In the genomic region with DNA sequence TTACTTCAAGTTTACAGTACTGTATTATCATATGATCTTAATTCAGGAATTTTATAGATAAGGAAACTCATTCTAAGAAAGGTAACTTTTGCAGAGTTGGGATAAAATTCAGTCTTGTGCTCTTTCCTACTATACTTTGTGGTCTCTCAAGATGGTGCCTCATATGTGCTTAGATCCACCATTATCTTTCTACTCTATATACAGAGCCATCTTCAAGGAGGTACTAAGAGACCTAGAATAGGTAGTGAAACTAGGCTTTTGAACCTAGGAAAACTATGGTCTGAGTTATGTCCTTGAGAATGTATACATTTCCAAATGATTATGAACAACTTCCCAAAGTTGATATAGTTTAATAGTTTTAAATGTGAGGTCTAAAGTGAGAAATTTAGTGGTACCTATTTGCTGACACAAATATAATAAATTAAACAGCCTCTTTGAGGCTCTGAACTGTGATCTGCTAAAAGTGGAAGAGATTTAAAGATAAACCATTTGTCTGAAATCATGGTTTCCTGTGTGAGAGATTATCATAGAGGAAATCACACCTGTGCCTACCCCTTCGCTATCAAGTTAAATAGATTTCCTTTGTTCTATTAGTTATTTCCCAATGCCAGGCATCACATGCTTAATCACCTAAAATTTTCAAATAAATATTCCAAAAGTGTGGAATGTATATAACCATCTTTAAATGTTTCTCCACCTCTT, we compare ENCODE assay signal across 16 cellular contexts.
"Had no signal": no experiment of that assay in that cellular context is flagged by ENCODE, and none has a peak within 500 bp of the region (broad histone marks: within the 10 kb centered on the region; RNA-seq: fewer than 3 reads in every experiment).

No MANE protein-coding gene starts in this region.

- H3K4me3 ChIP-seq: gastroesophageal sphincter, left ventricle myocardium inferior, ovary, sigmoid colon, SK-N-MC, upper lobe of left lung had no signal

- H3K4me1 Mint-ChIP-seq: neural crest cell had no signal

- H3K27ac Mint-ChIP-seq: activated B cell treated with CpG ODN at 0.5 μM for 24 hours had no signal

- H3K4me3 Mint-ChIP-seq: activated B cell treated with CpG ODN at 0.5 μM for 24 hours, neural crest cell had no signal

- H3K4me1 ChIP-seq: upper lobe of left lung had no signal

- DNase-seq: activated B cell treated with CpG ODN at 0.5 μM for 24 hours; activated CD4-positive, alpha-beta T cell treated with anti-CD3 and anti-CD28 coated beads, Interleukin-2, amount 50 U/mL, for 4 hours; activated effector memory CD4-positive, alpha-beta T cell treated with anti-CD3 and anti-CD28 coated beads, Interleukin-2, amount 50 U/mL, for 16 hours; caudate nucleus; cortex of kidney; effector memory CD4-positive, alpha-beta T cell; left ventricle myocardium inferior; mesenchymal stem cell; ovary; sigmoid colon; stimulated activated CD4-positive, alpha-beta T cell treated with anti-CD3 and anti-CD28 coated beads, Interleukin-12 subunit alpha, Interleukin-12 subunit beta, amount 100 ng/mL, for 4 hours; stimulated activated naive CD4-positive, alpha-beta T cell treated with Interleukin-2 at 50 U/mL for 16 hours; upper lobe of left lung had no signal

- H3K27ac ChIP-seq: gastroesophageal sphincter, left ventricle myocardium inferior, ovary, sigmoid colon, SK-N-MC, upper lobe of left lung had no signal

- H3K27me3 ChIP-seq: gastroesophageal sphincter, ovary, sigmoid colon, upper lobe of left lung had no signal

- ATAC-seq: gastroesophageal sphincter had no signal

- H3K27me3 Mint-ChIP-seq: activated B cell treated with CpG ODN at 0.5 μM for 24 hours had no signal

- H3K9me3 Mint-ChIP-seq: activated B cell treated with CpG ODN at 0.5 μM for 24 hours, neural crest cell had no signal

- H3K9me3 ChIP-seq: gastroesophageal sphincter, left ventricle myocardium inferior, ovary, sigmoid colon, upper lobe of left lung had no signal

- H3K36me3 ChIP-seq: ovary had no signal
